ENCODE assay signal across 1 cellular context in genomic region chr19:18017275-18018083, GRCh38.
TF ChIP-seq lines count a peak whose summit lies in the region.

No MANE protein-coding gene starts in this region.

TF ChIP-seq in HepG2, 621 proteins besides CTCF, POLR2A, EP300 and RAD21:
- TF ChIP-seq ZNF530 (CRISPR knock-in tag; IDR thresholded peaks at IDR 0.05; ENCODE audit: low read depth) (no peak), ZNF121 (CRISPR knock-in tag; IDR thresholded peaks at IDR 0.05) (peak; percentile 71; the same call in 1 of the 2 replicates)
